Comparison of ENCODE assay signal across 20 cellular contexts in genomic region chr5:125012727-125013451, GRCh38.
A peak's percentile ranks its signal among the peaks of the same experiment; 100 is the strongest.
DNase-seq lines count a peak whose midpoint lies in the region; ATAC-seq and TF ChIP-seq lines count a peak whose summit lies in the region.
"Had no signal": no experiment of that assay in that cellular context is flagged by ENCODE, and none has a peak within 500 bp of the region (broad histone marks: within the 10 kb centered on the region; RNA-seq: fewer than 3 reads in every experiment).

No MANE protein-coding gene starts in this region.

- BruUV-seq in OCI-LY7 (replicated peaks; lab: Mats Ljungman, UMichigan): no TSS peak

- H3K9ac ChIP-seq in BLaER1 treated with 17β-estradiol and CSF1 and Interleukin-3, amounts not matched to agents 10 nM and 100 nM: no peak overlapping the region
- no peak overlapping the region for H3K9ac ChIP-seq in neural cell (ENCODE audit: low read length)
- H3K9ac ChIP-seq: parathyroid adenoma had no signal

- no peaks in the 10 kb centered on the region for H3K9me2 ChIP-seq in OCI-LY7 (ENCODE audit: insufficient read depth, low read length)
- H3K9me2 ChIP-seq in neural cell (ENCODE audit: insufficient read depth, low read length): no peaks in the 10 kb centered on the region

- peak; percentile 75 to 90 for ATAC-seq in right cardiac atrium
- no peak for ATAC-seq in GM19023 (IDR thresholded peaks at IDR 0.05; ENCODE audit: unreplicated experiment)
- no peak for ATAC-seq in GM18517 (IDR thresholded peaks at IDR 0.05; ENCODE audit: unreplicated experiment)
- ATAC-seq: activated T-cell treated with anti-CD3 and anti-CD28 coated beads, Interleukin-2, amount 50 U/mL, for 4 hours; effector memory CD8-positive, alpha-beta T cell; SK-N-SH treated with all-trans-retinoic acid at 6 μM for 48 hours had no signal

- POLR2A ChIA-PET in OCI-LY7 (lab: Charles Lee): interaction anchor here (0.6 to 5.2 kb wide), 8 partner anchors 7 to 288 kb away, joined by 3 to 33 read pairs (median 4); no protein-coding TSS in a partner anchor

- H3K79me2 ChIP-seq in OCI-LY7 (ENCODE audit: insufficient read depth, low read depth, low read length) (no peaks in the 10 kb centered on the region), neural cell (replicated peaks; ENCODE audit: insufficient read depth, low read length) (no peaks in the 10 kb centered on the region)
- H3K79me2 ChIP-seq: parathyroid adenoma had no signal

- DNase-seq in OCI-LY7 (ENCODE audit: low spot score) (no peak), right cardiac atrium (peak in 1 of 3 donors; percentile 11), epidermal melanocyte (ENCODE audit: insufficient read length, low spot score) (no peak), ACHN (no peak)
- DNase-seq: activated CD4-positive, alpha-beta T cell treated with anti-CD3 and anti-CD28 coated beads, Interleukin-2, amount 50 U/mL, for 4 hours; activated naive CD8-positive, alpha-beta T cell treated with anti-CD3 and anti-CD28 coated beads for 36 hours; activated T-cell treated with anti-CD3 and anti-CD28 coated beads, Interleukin-2, amount 50 U/mL, for 4 hours; caudate nucleus; effector memory CD8-positive, alpha-beta T cell; midbrain; NCI-H1694; NCI-H446 treated with DMSO at 0.1 percent for 48 hours; OCI-M1; stimulated activated CD4-positive, alpha-beta T cell treated with anti-CD3 and anti-CD28 coated beads, Interleukin-12 subunit alpha, Interleukin-12 subunit beta, amount 100 ng/mL, for 4 hours had no signal

- peaks cover 11 to 72% (median 55%) of the 10 kb centered on the region in 10 experiments; a peak in 18 of 20 replicates for H3K4me1 ChIP-seq in BLaER1 treated with 17β-estradiol and CSF1 and Interleukin-3, amounts not matched to agents 10 nM and 100 nM
- H3K4me1 ChIP-seq in OCI-LY7 (ENCODE audit: insufficient read depth, low read length, poor library complexity, severe bottlenecking) (peaks cover 48% of the 10 kb centered on the region), right cardiac atrium (ENCODE audit: control insufficient read depth, insufficient read depth, low read length) (no peaks in the 10 kb centered on the region)
- H3K4me1 ChIP-seq: parathyroid adenoma had no signal

- WGBS in right cardiac atrium: 53% methylated on average over 7 of the region's 7 CpGs

- peaks cover 2% of the 10 kb centered on the region for H3F3A ChIP-seq in neural cell (ENCODE audit: insufficient read depth, low read length, poor library complexity, severe bottlenecking)

- H2AFZ ChIP-seq in OCI-LY7 (ENCODE audit: low read length): peak overlapping the region; percentile 89
- H2AFZ ChIP-seq in neural cell (ENCODE audit: low read depth, low read length): peak overlapping the region; percentile 7
- H2AFZ ChIP-seq: parathyroid adenoma had no signal

- H3K36me3 ChIP-seq in BLaER1 treated with 17β-estradiol and CSF1 and Interleukin-3, amounts not matched to agents 10 nM and 100 nM: peaks cover 0 to 4% (median 0%) of the 10 kb centered on the region in 11 experiments; a peak in 1 of 22 replicates
- H3K36me3 ChIP-seq in OCI-LY7 (ENCODE audit: insufficient read depth, low read length) (peaks cover 15% of the 10 kb centered on the region), neural cell (ENCODE audit: insufficient read depth, low read length) (no peaks in the 10 kb centered on the region)

- H3K9me3 ChIP-seq in BLaER1 treated with 17β-estradiol and CSF1 and Interleukin-3, amounts not matched to agents 10 nM and 100 nM (replicated peaks in 1 of 11): peaks cover 3 to 29% (median 10%) of the 10 kb centered on the region in 11 experiments; a peak in 16 of 22 replicates
- H3K9me3 ChIP-seq in OCI-LY7 (ENCODE audit: low read length) (peaks cover 14% of the 10 kb centered on the region; the same call in 1 of the 2 replicates), right cardiac atrium (ENCODE audit: control insufficient read depth, low read length) (no peaks in the 10 kb centered on the region), neural cell (ENCODE audit: low read length) (no peaks in the 10 kb centered on the region)

- H4K20me1 ChIP-seq in BLaER1 treated with 17β-estradiol and CSF1 and Interleukin-3, amounts not matched to agents 10 nM and 100 nM: no peaks in the 10 kb centered on the region
- H4K20me1 ChIP-seq in OCI-LY7 (ENCODE audit: insufficient read depth, low read length) (no peaks in the 10 kb centered on the region), neural cell (ENCODE audit: insufficient read depth) (no peaks in the 10 kb centered on the region)

- H3K4me2 ChIP-seq in BLaER1 treated with 17β-estradiol and CSF1 and Interleukin-3, amounts not matched to agents 10 nM and 100 nM: peak overlapping the region in 10 of 11 experiments; percentile 28 to 91 (median 60); a peak in 16 of 22 replicates
- H3K4me2 ChIP-seq in OCI-LY7 (ENCODE audit: low read length): peak overlapping the region; percentile 8; the same call in 1 of the 2 replicates
- H3K4me2 ChIP-seq in neural cell (ENCODE audit: low read length): peak overlapping the region; percentile 11

- no peak for TF ChIP-seq EP300 in neural cell (conservative IDR thresholded peaks at IDR 0.05; ENCODE audit: poor library complexity, severe bottlenecking)

- TF ChIP-seq RAD21 in neural cell (conservative IDR thresholded peaks at IDR 0.05): no peak

- intact Hi-C loops in OCI-LY7 (cut with micrococcal nuclease; ENCODE audit: unreplicated experiment): no loop called here
- intact Hi-C loops in right cardiac atrium (cut with DNase I): no loop called here

- no peak overlapping the region for H3K27ac ChIP-seq in BLaER1 treated with 17β-estradiol and CSF1 and Interleukin-3, amounts not matched to agents 10 nM and 100 nM
- H3K27ac ChIP-seq in OCI-LY7 (ENCODE audit: low read depth, low read length, poor library complexity, severe bottlenecking): no peak overlapping the region
- peak overlapping the region; percentile 77 for H3K27ac ChIP-seq in right cardiac atrium (ENCODE audit: low read length)
- peak overlapping the region; percentile 45 for H3K27ac ChIP-seq in neural cell (ENCODE audit: low read length)
- H3K27ac ChIP-seq: parathyroid adenoma had no signal

- H3K4me3 ChIP-seq in BLaER1 treated with 17β-estradiol and CSF1 and Interleukin-3, amounts not matched to agents 10 nM and 100 nM: no peak overlapping the region
- H3K4me3 ChIP-seq in OCI-LY7 (ENCODE audit: low read depth, low read length, poor library complexity, severe bottlenecking) (no peak overlapping the region), right cardiac atrium (ENCODE audit: low read length) (no peak overlapping the region), neural cell (ENCODE audit: low read length) (no peak overlapping the region)

- in situ Hi-C loops in ACHN (cut with HindIII; ENCODE audit: low pct_ligation_motif_present, low pct_unique_long_range_greater_than_20kb, low sequenced_read_pairs): no loop called here

- TF ChIP-seq CTCF in OCI-LY7 (conservative IDR thresholded peaks at IDR 0.05; ENCODE audit: low read length): no peak
- TF ChIP-seq CTCF in neural cell (IDR thresholded peaks at IDR 0.05; ENCODE audit: poor library complexity, severe bottlenecking): no peak

- CTCF ChIA-PET in OCI-LY7 (lab: Charles Lee; ENCODE audit: unreplicated experiment): no interaction called here

- peaks cover 0 to 5% (median 0%) of the 10 kb centered on the region in 11 experiments; a peak in 1 of 22 replicates for H3K27me3 ChIP-seq in BLaER1 treated with 17β-estradiol and CSF1 and Interleukin-3, amounts not matched to agents 10 nM and 100 nM
- H3K27me3 ChIP-seq in right cardiac atrium (ENCODE audit: control insufficient read depth, insufficient read depth) (no peaks in the 10 kb centered on the region), neural cell (ENCODE audit: insufficient read depth, low read depth, low read length) (no peaks in the 10 kb centered on the region)

TF ChIP-seq in neural cell, 6 proteins besides CTCF, POLR2A, EP300 and RAD21:
- TF ChIP-seq REST (IDR thresholded peaks at IDR 0.05; ENCODE audit: borderline replicate concordance): no peak
- no peak for TF ChIP-seq MXI1 (conservative IDR thresholded peaks at IDR 0.05; ENCODE audit: poor library complexity, severe bottlenecking)
- no peak for TF ChIP-seq TAF1 (IDR thresholded peaks at IDR 0.05; ENCODE audit: low read depth)
- TF ChIP-seq POLR2AphosphoS5 (IDR thresholded peaks at IDR 0.05): no peak
- TF ChIP-seq EZH2 (IDR thresholded peaks at IDR 0.05; ENCODE audit: borderline replicate concordance, insufficient read depth, low read length, poor library complexity, severe bottlenecking): no peak
- TF ChIP-seq SMC3 (conservative IDR thresholded peaks at IDR 0.05; ENCODE audit: poor library complexity): no peak

Comparison
In these comparisons a context has a peak if more than half of its experiments do, and no peak if none do; other contexts are left out.
1. H3K27ac ChIP-seq: peak in right cardiac atrium (single experiment) and neural cell (single experiment); none in BLaER1 treated with 17β-estradiol and CSF1 and Interleukin-3, amounts not matched to agents 10 nM and 100 nM (0 of 11) and OCI-LY7 (single experiment).
2. H3K4me2 ChIP-seq: peak in every context shown above with its lines; median percentile 60 in BLaER1 treated with 17β-estradiol and CSF1 and Interleukin-3, amounts not matched to agents 10 nM and 100 nM; 11 in neural cell; 8 in OCI-LY7.
3. ATAC-seq: peak in right cardiac atrium (2 of 2); none in GM19023 (single experiment) and GM18517 (single experiment).